ENCODE assay signal across 18 cellular contexts in genomic region chr7:4163565-4164203, GRCh38.
"Had no signal": no experiment of that assay in that cellular context is flagged by ENCODE, and none has a peak within 500 bp of the region (broad histone marks: within the 10 kb centered on the region; RNA-seq: fewer than 3 reads in every experiment).

No MANE protein-coding gene starts in this region.

- H3K27me3 Mint-ChIP-seq: progenitor cell of endocrine pancreas; stimulated activated naive CD8-positive, alpha-beta T cell treated with anti-CD3 and anti-CD28 coated beads, Interleukin-15, amount 100 ng/mL, for 72 hours had no signal

- H3K27ac Mint-ChIP-seq: memory B cell; mesothelial cell of epicardium; natural killer cell; progenitor cell of endocrine pancreas; stimulated activated memory B cell treated with anti-CD40 and anti-IgM and Interleukin-4, amounts not matched to agents 10 μg/mL and 1 μg/mL and 100 μg/mL, for 72 hours had no signal

- H3K4me3 Mint-ChIP-seq: memory B cell; mesothelial cell of epicardium; natural killer cell; neural crest cell; stimulated activated memory B cell treated with anti-CD40 and anti-IgM and Interleukin-4, amounts not matched to agents 10 μg/mL and 1 μg/mL and 100 μg/mL, for 72 hours; stimulated activated naive CD8-positive, alpha-beta T cell treated with anti-CD3 and anti-CD28 coated beads, Interleukin-15, amount 100 ng/mL, for 72 hours had no signal

- DNase-seq: cortex of kidney; effector CD8-positive, alpha-beta T cell; islet precursor cell; lower lobe of right lung; natural killer cell; ovary; right lobe of liver; stimulated activated CD4-positive, alpha-beta T cell treated with anti-CD3 and anti-CD28 coated beads, Interleukin-15, amount 100 ng/mL, for 24 hours; stimulated activated CD4-positive, alpha-beta T cell treated with anti-CD3 and anti-CD28 coated beads, Interleukin-1b, Interleukin-23, amount 100 ng/mL, for 48 hours; stimulated activated CD4-positive, alpha-beta T cell treated with anti-CD3 and anti-CD28 coated beads, Interleukin-4, amount 100 ng/mL, for 24 hours; stimulated activated naive CD8-positive, alpha-beta T cell treated with anti-CD3 and anti-CD28 coated beads, Interleukin-15, amount 100 ng/mL, for 72 hours; transverse colon had no signal

- H3K9me3 Mint-ChIP-seq: memory B cell; mesothelial cell of epicardium; natural killer cell; neural crest cell; stimulated activated naive CD8-positive, alpha-beta T cell treated with anti-CD3 and anti-CD28 coated beads, Interleukin-15, amount 100 ng/mL, for 72 hours had no signal

- H3K36me3 Mint-ChIP-seq: memory B cell; mesothelial cell of epicardium; natural killer cell; stimulated activated memory B cell treated with anti-CD40 and anti-IgM and Interleukin-4, amounts not matched to agents 10 μg/mL and 1 μg/mL and 100 μg/mL, for 72 hours had no signal

- H3K4me1 Mint-ChIP-seq: memory B cell; natural killer cell; stimulated activated memory B cell treated with anti-CD40 and anti-IgM and Interleukin-4, amounts not matched to agents 10 μg/mL and 1 μg/mL and 100 μg/mL, for 72 hours; stimulated activated naive CD8-positive, alpha-beta T cell treated with anti-CD3 and anti-CD28 coated beads, Interleukin-15, amount 100 ng/mL, for 72 hours had no signal

- ATAC-seq: left lung; lower lobe of right lung; natural killer cell; stimulated activated memory B cell treated with anti-CD40 and anti-IgM and Interleukin-4, amounts not matched to agents 10 μg/mL and 1 μg/mL and 100 μg/mL, for 72 hours; stimulated activated naive CD8-positive, alpha-beta T cell treated with anti-CD3 and anti-CD28 coated beads, Interleukin-15, amount 100 ng/mL, for 72 hours had no signal
